Comparison of ENCODE assay signal across 12 cellular contexts in genomic region chr2:62293151-62293489, GRCh38.
A peak's percentile ranks its signal among the peaks of the same experiment; 100 is the strongest.
DNase-seq lines count a peak whose midpoint lies in the region; ATAC-seq and TF ChIP-seq lines count a peak whose summit lies in the region.
"Had no signal": no experiment of that assay in that cellular context is flagged by ENCODE, and none has a peak within 500 bp of the region (broad histone marks: within the 10 kb centered on the region; RNA-seq: fewer than 3 reads in every experiment).

No MANE protein-coding gene starts in this region.

- no peaks in the 10 kb centered on the region for H3K9me3 ChIP-seq in duodenal mucosa (ENCODE audit: control insufficient read depth in 1 of 2, low read length in 2 of 2)
- H3K9me3 ChIP-seq in tibial nerve: no peaks in the 10 kb centered on the region

- H3K4me1 ChIP-seq in duodenal mucosa (ENCODE audit: control insufficient read depth in 1 of 2, insufficient read depth in 2 of 2, low read length in 2 of 2) (peaks cover 31 to 35% of the 10 kb centered on the region in 2 donors), tibial nerve (peaks cover 0 to 41% (median 8%) of the 10 kb centered on the region in 4 donors)

- ATAC-seq in HG03460 (IDR thresholded peaks at IDR 0.05; ENCODE audit: unreplicated experiment) (peak; percentile 13), naive B cell (ENCODE audit: low read depth in 2 of 2) (no peak), GM21717 (IDR thresholded peaks at IDR 0.05; ENCODE audit: unreplicated experiment) (no peak)

- H3K4me3 ChIP-seq in duodenal mucosa (ENCODE audit: low read depth in 1 of 2, low read length in 2 of 2): peak overlapping the region; percentile 13 to 33
- no peak overlapping the region for H3K4me3 ChIP-seq in tibial nerve

- H3K9me3 Mint-ChIP-seq in naive B cell: no peaks in the 10 kb centered on the region
- H3K9me3 Mint-ChIP-seq: activated CD4-positive, alpha-beta T cell treated with anti-CD3 and anti-CD28 coated beads, Interleukin-2, amount 10 ng/mL, durations not matched to agents 7 days and 5 days had no signal

- H3K27me3 ChIP-seq in duodenal mucosa (ENCODE audit: control insufficient read depth in 1 of 2, insufficient read depth in 2 of 2, low read length in 2 of 2) (no peaks in the 10 kb centered on the region), tibial nerve (no peaks in the 10 kb centered on the region)

- 74 to 84% methylated on average over 6 of the region's 6 CpGs for WGBS in tibial nerve, 2 donors

- DNase-seq in naive B cell (no peak), tibial nerve (ENCODE audit: low spot score in 2 of 2) (no peak), NCI-H1105 (lab: John Stamatoyannopoulos, UW) (no peak)
- no peak for DNase-seq in activated CD4-positive, alpha-beta T cell treated with anti-CD3 and anti-CD28 coated beads for 4 hours
- DNase-seq in activated effector memory CD4-positive, alpha-beta T cell treated with anti-CD3 and anti-CD28 coated beads, Interleukin-2, amount 50 U/mL, for 16 hours: no peak
- DNase-seq: activated CD4-positive, alpha-beta T cell treated with anti-CD3 and anti-CD28 coated beads, Interleukin-2, amount 10 ng/mL, durations not matched to agents 7 days and 5 days; activated effector memory CD4-positive, alpha-beta T cell treated with Interleukin-2 at 50 U/mL for 16 hours; NCI-H2081 treated with DMSO at 0.1 percent for 48 hours; stimulated activated CD4-positive, alpha-beta T cell treated with anti-CD3 and anti-CD28 coated beads, Interleukin-1b, Interleukin-23, amount 100 ng/mL, for 48 hours had no signal

- peak overlapping the region in 7 of 8 donors; percentile 32 to 73 (median 62) for H3K4me3 Mint-ChIP-seq in naive B cell
- H3K4me3 Mint-ChIP-seq: activated CD4-positive, alpha-beta T cell treated with anti-CD3 and anti-CD28 coated beads, Interleukin-2, amount 10 ng/mL, durations not matched to agents 7 days and 5 days had no signal

- TF ChIP-seq EP300 in tibial nerve (IDR thresholded peaks at IDR 0.05): no peak

- peaks cover 0 to 10% (median 0%) of the 10 kb centered on the region in 3 donors for H3K27me3 Mint-ChIP-seq in naive B cell

- TF ChIP-seq POLR2A in tibial nerve (IDR thresholded peaks at IDR 0.05): no peak

- peak overlapping the region in 2 of 6 donors; percentile 18 to 42 for H3K27ac Mint-ChIP-seq in naive B cell
- H3K27ac Mint-ChIP-seq: activated CD4-positive, alpha-beta T cell treated with anti-CD3 and anti-CD28 coated beads, Interleukin-2, amount 10 ng/mL, durations not matched to agents 7 days and 5 days had no signal

- peak overlapping the region in 1 of 2 donors; percentile 18 for H3K9ac ChIP-seq in duodenal mucosa (ENCODE audit: low read depth in 1 of 2, low read length in 2 of 2)

- H3K4me1 Mint-ChIP-seq in naive B cell: peaks cover 3 to 10% (median 9%) of the 10 kb centered on the region in 3 donors

- H3K36me3 ChIP-seq in duodenal mucosa (ENCODE audit: control insufficient read depth in 1 of 2, insufficient read depth in 2 of 2, low read length in 2 of 2) (no peaks in the 10 kb centered on the region), tibial nerve (no peaks in the 10 kb centered on the region)

- H3K27ac ChIP-seq in duodenal mucosa (ENCODE audit: low read depth, low read length) (peak overlapping the region; percentile 69), tibial nerve (peak overlapping the region; percentile 37 to 74 (median 50))

- no peak for TF ChIP-seq CTCF in tibial nerve (IDR thresholded peaks at IDR 0.05)

- no peaks in the 10 kb centered on the region for H3K36me3 Mint-ChIP-seq in naive B cell

Comparison
In these comparisons a context has a peak if more than half of its experiments do, and no peak if none do; other contexts are left out.
1. H3K4me3 ChIP-seq: peak in duodenal mucosa (2 of 2); none in tibial nerve (0 of 4).